22 cellular contexts compared by ENCODE assay signal in genomic region chr11:63800921-63801320, GRCh38.
"Had no signal": no experiment of that assay in that cellular context is flagged by ENCODE, and none has a peak within 500 bp of the region (broad histone marks: within the 10 kb centered on the region; RNA-seq: fewer than 3 reads in every experiment).

No MANE protein-coding gene starts in this region.

- H3K4me3 ChIP-seq: coronary artery, dorsolateral prefrontal cortex, esophagus muscularis mucosa, gastroesophageal sphincter, heart left ventricle, left lung, lower lobe of right lung had no signal

- H3K36me3 ChIP-seq: esophagus muscularis mucosa, gastroesophageal sphincter, heart left ventricle, left lung, lower lobe of right lung had no signal

- FAIRE-seq: colon, endothelial cell of umbilical vein, frontal cortex, islet of Langerhans, keratinocyte had no signal

- H3K27ac ChIP-seq: coronary artery, dorsolateral prefrontal cortex, esophagus muscularis mucosa, foreskin keratinocyte, gastroesophageal sphincter, heart left ventricle, left lung, lower lobe of right lung had no signal

- ATAC-seq: foreskin keratinocyte; gastroesophageal sphincter; heart left ventricle; left cardiac atrium; left lung; left ventricle myocardium superior; lower lobe of right lung; naive thymus-derived CD4-positive, alpha-beta T cell had no signal

- H3K9me3 ChIP-seq: esophagus muscularis mucosa, gastroesophageal sphincter, heart left ventricle, left lung, lower lobe of right lung had no signal

- DNase-seq: dermis blood vessel endothelial cell; dorsolateral prefrontal cortex; effector CD4-positive, alpha-beta T cell; effector memory CD4-positive, alpha-beta T cell; foreskin keratinocyte; heart left ventricle; hippocampal formation; left cardiac atrium; left lung; left ventricle myocardium superior; lower lobe of right lung; mesendoderm; midbrain; naive thymus-derived CD4-positive, alpha-beta T cell had no signal

- H3K27me3 ChIP-seq: dorsolateral prefrontal cortex, esophagus muscularis mucosa, gastroesophageal sphincter, heart left ventricle, left lung had no signal

- H3K4me1 ChIP-seq: esophagus muscularis mucosa, gastroesophageal sphincter, left lung, lower lobe of right lung had no signal
